In the genomic region with DNA sequence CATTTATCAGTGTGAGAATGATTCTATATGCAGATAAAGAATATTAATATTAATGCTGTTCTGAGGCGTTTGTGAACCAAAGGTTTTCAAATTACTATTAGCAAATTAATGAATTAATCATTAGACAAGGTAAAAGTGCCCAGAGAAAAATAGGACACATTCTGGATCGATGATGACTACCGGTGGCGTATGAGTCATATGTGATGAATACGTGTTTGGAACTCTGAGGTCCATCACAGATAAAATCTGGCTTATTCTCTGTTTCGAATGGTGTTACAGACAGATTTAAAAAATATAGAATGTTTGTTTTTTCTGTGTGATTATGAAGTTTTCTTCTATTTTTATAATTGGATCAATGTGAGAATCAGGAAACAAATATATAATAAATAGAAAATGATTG, we compare ENCODE assay signal across 20 cellular contexts.
"Had no signal": no experiment of that assay in that cellular context is flagged by ENCODE, and none has a peak within 500 bp of the region (broad histone marks: within the 10 kb centered on the region; RNA-seq: fewer than 3 reads in every experiment).

No MANE protein-coding gene starts in this region.

- H3K9me3 ChIP-seq: ascending aorta, mucosa of descending colon, spleen, transverse colon had no signal

- H3K27ac ChIP-seq: ascending aorta, spleen, transverse colon, VCaP had no signal

- H3K36me3 ChIP-seq: ascending aorta, spleen, transverse colon had no signal

- H3K4me3 ChIP-seq: ascending aorta, mucosa of descending colon, spleen, transverse colon had no signal

- H3K27me3 ChIP-seq: ascending aorta, spleen, transverse colon had no signal

- DNase-seq: activated CD4-positive, alpha-beta memory T cell treated with anti-CD3 and anti-CD28 coated beads, Interleukin-2, amount 10 ng/mL, durations not matched to agents 7 days and 5 days; activated CD8-positive, alpha-beta memory T cell treated with anti-CD3 and anti-CD28 coated beads, Interleukin-2, amount 50 U/mL, for 4 hours; activated naive CD4-positive, alpha-beta T cell; activated T-cell treated with anti-CD3 and anti-CD28 coated beads, Interleukin-2, amount 50 U/mL, for 72 hours; caudate nucleus; cortex of kidney; effector memory CD4-positive, alpha-beta T cell; glutamatergic neuron; left cardiac atrium; mucosa of descending colon; natural killer cell; right cardiac atrium; spleen; stimulated activated CD4-positive, alpha-beta T cell treated with anti-CD3 and anti-CD28 coated beads, Interleukin-2, amount 100 ng/mL, for 24 hours; stimulated activated naive CD4-positive, alpha-beta T cell; substantia nigra; T-helper 9 cell; transverse colon had no signal

- ATAC-seq: activated T-cell treated with anti-CD3 and anti-CD28 coated beads, Interleukin-2, amount 50 U/mL, for 72 hours; left cardiac atrium; mucosa of descending colon; natural killer cell; right cardiac atrium had no signal

- H3K4me1 ChIP-seq: ascending aorta, spleen, transverse colon had no signal
